ENCODE assay signal across 33 cellular contexts in the genomic region with DNA sequence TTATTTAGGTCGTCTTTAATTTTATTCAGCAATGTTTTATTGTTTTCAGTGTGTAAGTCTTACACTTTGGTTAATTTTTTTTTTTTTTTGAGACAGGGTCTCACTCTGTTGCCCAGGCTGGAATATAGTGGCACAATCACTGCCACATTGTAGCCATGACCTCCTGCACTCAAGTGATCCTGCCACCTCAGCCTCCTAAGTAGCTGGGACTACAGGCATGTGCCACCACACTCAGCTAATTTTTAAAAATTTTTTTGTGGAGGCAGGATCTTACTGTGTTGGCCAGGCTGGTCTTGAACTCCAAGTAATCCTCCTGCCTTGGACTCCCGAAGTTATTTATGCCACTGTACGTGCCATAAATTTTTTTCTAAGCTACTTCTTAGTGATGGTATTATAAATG.
"Had no signal": no experiment of that assay in that cellular context is flagged by ENCODE, and none has a peak within 500 bp of the region (broad histone marks: within the 10 kb centered on the region; RNA-seq: fewer than 3 reads in every experiment).

No MANE protein-coding gene starts in this region.

- H3K27me3 Mint-ChIP-seq: activated CD4-positive, alpha-beta memory T cell treated with anti-CD3 and anti-CD28 coated beads, Interleukin-2, amount 10 ng/mL, durations not matched to agents 7 days and 5 days; activated CD4-positive, alpha-beta T cell treated with anti-CD3 and anti-CD28 coated beads for 36 hours; activated CD4-positive, alpha-beta T cell treated with anti-CD3 and anti-CD28 coated beads, Interleukin-2, amount 10 ng/mL, durations not matched to agents 7 days and 5 days; activated CD8-positive, alpha-beta memory T cell treated with anti-CD3 and anti-CD28 coated beads, Interleukin-2, amount 10 ng/mL, durations not matched to agents 7 days and 5 days; activated naive CD8-positive, alpha-beta T cell treated with anti-CD3 and anti-CD28 coated beads for 36 hours had no signal

- H3K27ac ChIP-seq: adrenal gland, body of pancreas, brain microvascular endothelial cell, breast epithelium, VCaP had no signal

- H3K27ac Mint-ChIP-seq: activated CD4-positive, alpha-beta memory T cell treated with anti-CD3 and anti-CD28 coated beads, Interleukin-2, amount 10 ng/mL, durations not matched to agents 7 days and 5 days; activated CD4-positive, alpha-beta T cell treated with anti-CD3 and anti-CD28 coated beads for 36 hours; activated CD4-positive, alpha-beta T cell treated with anti-CD3 and anti-CD28 coated beads, Interleukin-2, amount 10 ng/mL, durations not matched to agents 7 days and 5 days; activated CD8-positive, alpha-beta memory T cell treated with anti-CD3 and anti-CD28 coated beads, Interleukin-2, amount 10 ng/mL, durations not matched to agents 7 days and 5 days; activated CD8-positive, alpha-beta T cell treated with anti-CD3 and anti-CD28 coated beads, Interleukin-2, amount 10 ng/mL, durations not matched to agents 7 days and 5 days; activated naive CD4-positive, alpha-beta T cell treated with anti-CD3 and anti-CD28 coated beads for 36 hours; activated naive CD8-positive, alpha-beta T cell treated with anti-CD3 and anti-CD28 coated beads for 36 hours; activated T-helper 2 cell treated with anti-CD3 and anti-CD28 coated beads, Interferon-gamma antibody, Interleukin-2, Interleukin-4, amounts not matched to agents 10 μg/mL and 5 μg/mL and 100 μg/mL, durations not matched to agents 14 hours and 24 hours and 36 hours; T-helper 1 cell treated with Interleukin-12 subunit alpha and Interleukin-12 subunit beta and Interleukin-4 antibody, amounts not matched to agents 30 μg/mL and 1 μg/mL, for 36 hours; T-helper 2 cell treated with Interferon-gamma antibody and Interleukin-4, amounts not matched to agents 5 μg/mL and 100 μg/mL, for 36 hours had no signal

- H3K9me3 ChIP-seq: adrenal gland, breast epithelium had no signal

- H3K4me1 ChIP-seq: breast epithelium had no signal

- H3K36me3 ChIP-seq: breast epithelium had no signal

- DNase-seq: activated CD4-positive, alpha-beta memory T cell treated with anti-CD3 and anti-CD28 coated beads, Interleukin-2, amount 10 ng/mL, durations not matched to agents 7 days and 5 days; activated CD4-positive, alpha-beta T cell treated with anti-CD3 and anti-CD28 coated beads for 1 hour; activated CD4-positive, alpha-beta T cell treated with anti-CD3 and anti-CD28 coated beads for 36 hours; activated CD4-positive, alpha-beta T cell treated with anti-CD3 and anti-CD28 coated beads for 48 hours; activated CD4-positive, alpha-beta T cell treated with anti-CD3 and anti-CD28 coated beads, Interleukin-2, amount 10 ng/mL, durations not matched to agents 7 days and 5 days; activated CD4-positive, alpha-beta T cell treated with anti-CD3 and anti-CD28 coated beads, Interleukin-2, amount 50 U/mL, for 48 hours; activated CD4-positive, CD25-positive, alpha-beta regulatory T cell; activated CD8-positive, alpha-beta memory T cell treated with anti-CD3 and anti-CD28 coated beads, Interleukin-2, amount 10 ng/mL, durations not matched to agents 7 days and 5 days; activated CD8-positive, alpha-beta memory T cell treated with anti-CD3 and anti-CD28 coated beads, Interleukin-2, amount 50 U/mL, for 48 hours; activated CD8-positive, alpha-beta T cell treated with anti-CD3 and anti-CD28 coated beads, Interleukin-2, amount 10 ng/mL, durations not matched to agents 7 days and 5 days; activated effector memory CD4-positive, alpha-beta T cell treated with anti-CD3 and anti-CD28 coated beads, Interleukin-2, amount 50 U/mL, for 16 hours; activated gamma-delta T cell treated with Interleukin-2 at 50 U/mL for 16 hours; activated naive CD4-positive, alpha-beta T cell; activated naive CD4-positive, alpha-beta T cell treated with anti-CD3 and anti-CD28 coated beads for 36 hours; activated naive CD4-positive, alpha-beta T cell treated with anti-CD3 and anti-CD28 coated beads, Interleukin-2, amount 50 U/mL, for 16 hours; activated naive CD8-positive, alpha-beta T cell treated with anti-CD3 and anti-CD28 coated beads for 36 hours; activated T-cell treated with anti-CD3 and anti-CD28 coated beads, Interleukin-2, amount 50 U/mL, for 4 hours; adrenal gland; amniotic stem cell; aorta; body of pancreas; brain microvascular endothelial cell; central memory CD4-positive, alpha-beta T cell; T-helper 1 cell; T-helper 2 cell; T-helper 9 cell had no signal

- H3K4me3 ChIP-seq: adrenal gland, body of pancreas, breast epithelium had no signal

- H3K9me3 Mint-ChIP-seq: activated CD4-positive, alpha-beta memory T cell treated with anti-CD3 and anti-CD28 coated beads, Interleukin-2, amount 10 ng/mL, durations not matched to agents 7 days and 5 days; activated CD4-positive, alpha-beta T cell treated with anti-CD3 and anti-CD28 coated beads, Interleukin-2, amount 10 ng/mL, durations not matched to agents 7 days and 5 days; activated naive CD4-positive, alpha-beta T cell treated with anti-CD3 and anti-CD28 coated beads for 36 hours; activated naive CD4-positive, alpha-beta T cell treated with anti-CD3 and anti-CD28 coated beads, Interleukin-2, amount 50 U/mL, for 72 hours; activated naive CD8-positive, alpha-beta T cell treated with anti-CD3 and anti-CD28 coated beads for 36 hours; activated T-cell treated with anti-CD3 and anti-CD28 coated beads, Interleukin-2, amount 50 U/mL, for 4 hours; activated T-helper 2 cell treated with anti-CD3 and anti-CD28 coated beads, Interferon-gamma antibody, Interleukin-2, Interleukin-4, amounts not matched to agents 10 μg/mL and 5 μg/mL and 100 μg/mL, durations not matched to agents 14 hours and 24 hours and 36 hours; T-helper 1 cell treated with Interleukin-12 subunit alpha and Interleukin-12 subunit beta and Interleukin-4 antibody, amounts not matched to agents 30 μg/mL and 1 μg/mL, for 36 hours; T-helper 2 cell treated with Interferon-gamma antibody and Interleukin-4, amounts not matched to agents 5 μg/mL and 100 μg/mL, for 36 hours had no signal

- H3K4me3 Mint-ChIP-seq: activated CD4-positive, alpha-beta memory T cell treated with anti-CD3 and anti-CD28 coated beads, Interleukin-2, amount 10 ng/mL, durations not matched to agents 7 days and 5 days; activated CD4-positive, alpha-beta T cell treated with anti-CD3 and anti-CD28 coated beads for 36 hours; activated CD4-positive, alpha-beta T cell treated with anti-CD3 and anti-CD28 coated beads, Interleukin-2, amount 10 ng/mL, durations not matched to agents 7 days and 5 days; activated CD8-positive, alpha-beta memory T cell treated with anti-CD3 and anti-CD28 coated beads, Interleukin-2, amount 10 ng/mL, durations not matched to agents 7 days and 5 days; activated CD8-positive, alpha-beta T cell treated with anti-CD3 and anti-CD28 coated beads, Interleukin-2, amount 10 ng/mL, durations not matched to agents 7 days and 5 days; activated naive CD4-positive, alpha-beta T cell treated with anti-CD3 and anti-CD28 coated beads for 36 hours; activated naive CD8-positive, alpha-beta T cell treated with anti-CD3 and anti-CD28 coated beads for 36 hours; activated T-cell treated with anti-CD3 and anti-CD28 coated beads, Interleukin-2, amount 50 U/mL, for 4 hours; T-helper 1 cell treated with Interleukin-12 subunit alpha and Interleukin-12 subunit beta and Interleukin-4 antibody, amounts not matched to agents 30 μg/mL and 1 μg/mL, for 36 hours; T-helper 2 cell treated with Interferon-gamma antibody and Interleukin-4, amounts not matched to agents 5 μg/mL and 100 μg/mL, for 36 hours had no signal

- ATAC-seq: activated CD4-positive, alpha-beta T cell treated with anti-CD3 and anti-CD28 coated beads for 36 hours; activated CD4-positive, CD25-positive, alpha-beta regulatory T cell treated with anti-CD3 and anti-CD28 coated beads, Interleukin-2, amount 50 U/mL, for 24 hours; activated CD8-positive, alpha-beta memory T cell treated with anti-CD3 and anti-CD28 coated beads, Interleukin-2, amount 10 ng/mL, durations not matched to agents 7 days and 5 days; activated CD8-positive, alpha-beta T cell treated with anti-CD3 and anti-CD28 coated beads, Interleukin-2, amount 10 ng/mL, durations not matched to agents 7 days and 5 days; activated naive CD4-positive, alpha-beta T cell treated with anti-CD3 and anti-CD28 coated beads, Interleukin-2, amount 50 U/mL, for 72 hours; activated T-cell treated with anti-CD3 and anti-CD28 coated beads, Interleukin-2, amount 50 U/mL, for 4 hours; body of pancreas had no signal
